ENCODE assay signal across 17 cellular contexts in the genomic region with DNA sequence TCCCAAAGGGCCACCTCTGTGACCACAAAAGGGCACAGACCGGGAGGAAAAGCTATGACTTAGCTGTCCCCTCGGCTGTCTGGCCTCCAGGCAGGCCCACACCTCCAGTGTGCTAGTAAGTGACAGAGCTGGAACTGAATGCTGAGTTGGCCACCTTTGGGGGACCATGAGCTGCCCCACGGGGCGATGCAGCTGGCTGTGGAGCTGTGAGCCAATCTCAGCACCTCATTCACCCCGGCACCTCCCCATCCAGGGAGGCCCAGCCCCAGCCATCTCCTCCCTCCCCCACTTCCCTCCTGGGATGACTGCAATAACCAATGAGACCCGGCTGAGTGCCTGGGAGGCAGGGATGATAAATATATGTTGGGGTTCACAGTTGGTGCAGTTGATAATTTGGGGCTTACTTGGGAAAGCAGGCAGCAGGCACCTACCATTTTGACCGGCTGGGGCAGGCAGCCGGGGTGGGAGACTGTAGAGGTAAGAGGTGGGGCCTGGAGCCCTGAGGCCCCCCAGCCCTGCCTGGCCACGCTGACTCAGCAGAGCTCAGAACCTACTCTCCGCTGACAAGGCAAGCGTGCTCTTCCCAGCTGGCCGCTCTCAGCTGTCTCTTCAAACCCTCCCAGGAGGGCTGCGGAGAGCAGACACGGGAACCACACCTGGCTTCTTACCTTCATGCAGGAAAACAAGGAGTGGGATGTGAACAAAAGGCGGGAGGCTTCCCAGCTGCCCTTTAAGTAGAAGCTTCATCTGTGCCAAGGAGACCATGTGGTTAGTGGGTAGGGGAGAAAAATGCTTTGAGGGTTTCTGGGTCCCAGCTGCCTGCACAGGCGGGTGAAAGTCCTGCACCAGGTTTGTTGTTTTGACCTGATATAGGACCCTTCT. TPM values are rescaled to one million over a fixed set of nuclear protein-coding genes. Genes with fewer than 3 reads are reported as not detected.
DNase-seq lines count a peak whose midpoint lies in the region; TF ChIP-seq lines count a peak whose summit lies in the region.
"Had no signal": no experiment of that assay in that cellular context is flagged by ENCODE, and none has a peak within 500 bp of the region (broad histone marks: within the 10 kb centered on the region; RNA-seq: fewer than 3 reads in every experiment).

No MANE protein-coding gene starts in this region.

- no peak for TF ChIP-seq CTCF in transverse colon (IDR thresholded peaks at IDR 0.05)

- H3K4me1 ChIP-seq in HUES48 (ENCODE audit: control insufficient read depth, insufficient read depth, low read length) (peaks cover 7% of the 10 kb centered on the region; the same call in 1 of the 2 replicates), SJCRH30 (no peaks in the 10 kb centered on the region), transverse colon (no peaks in the 10 kb centered on the region)
- H3K4me1 ChIP-seq: breast epithelium had no signal

- 63% methylated on average over 13 of the region's 16 CpGs; no CpG with 5 or more reads in 1 of the 2 donors for WGBS in transverse colon (ENCODE audit: low coverage in 1 of 2), 2 donors

- no peaks in the 10 kb centered on the region for H3K9me3 ChIP-seq in HUES48 (ENCODE audit: control insufficient read depth, insufficient read depth, low read length)
- H3K9me3 ChIP-seq in SJCRH30 (replicated peaks), result no peaks in the 10 kb centered on the region
- no peaks in the 10 kb centered on the region for H3K9me3 ChIP-seq in transverse colon
- H3K9me3 ChIP-seq: breast epithelium, left lung, neutrophil, thoracic aorta had no signal

- H3K36me3 ChIP-seq in HUES48 (ENCODE audit: control insufficient read depth, insufficient read depth, low read length), result no peaks in the 10 kb centered on the region
- no peaks in the 10 kb centered on the region for H3K36me3 ChIP-seq in SJCRH30
- no peaks in the 10 kb centered on the region for H3K36me3 ChIP-seq in transverse colon
- H3K36me3 ChIP-seq: breast epithelium, left lung, neutrophil, thoracic aorta had no signal

- DNase-seq in NCI-H2107 (lab: John Stamatoyannopoulos, UW) (peak; percentile 93), SJCRH30 (peak; percentile 13 to 17), retina (peak; percentile 45), HCEC 1CT (no peak), epidermal melanocyte (ENCODE audit: insufficient read length, low spot score) (no peak), transverse colon (no peak)
- no peak for DNase-seq in activated CD4-positive, CD25-positive, alpha-beta regulatory T cell (lab: John Stamatoyannopoulos, UW)
- DNase-seq: activated CD8-positive, alpha-beta T cell treated with anti-CD3 and anti-CD28 coated beads for 36 hours; activated effector memory CD4-positive, alpha-beta T cell treated with anti-CD3 and anti-CD28 coated beads, Interleukin-2, amount 50 U/mL, for 16 hours; left lung; PC-9; T-helper 2 cell had no signal

- H3K27me3 ChIP-seq in HUES48 (ENCODE audit: control insufficient read depth, insufficient read depth, low read length) (no peaks in the 10 kb centered on the region), SJCRH30 (no peaks in the 10 kb centered on the region), transverse colon (no peaks in the 10 kb centered on the region)
- H3K27me3 ChIP-seq: breast epithelium had no signal

- no peak overlapping the region for H3K9ac ChIP-seq in HUES48 (ENCODE audit: low read depth, low read length)

- TF ChIP-seq EP300 in transverse colon (IDR thresholded peaks at IDR 0.05; ENCODE audit: low read depth), result no peak

- in situ Hi-C loops in transverse colon (cut with MboI; ENCODE audit: low pct_ligation_motif_present in 1 of 4, low pct_unique_long_range_greater_than_20kb in 1 of 4, low sequenced_read_pairs in 3 of 4), result loop anchor here in 3 of 4 donors (10.0 to 25.0 kb wide), 3 partner anchors 87 to 407 kb away; no protein-coding TSS in a partner anchor

- H3K4me3 ChIP-seq in HUES48 (ENCODE audit: low read depth, low read length), result no peak overlapping the region
- no peak overlapping the region for H3K4me3 ChIP-seq in SJCRH30
- H3K4me3 ChIP-seq in transverse colon, result no peak overlapping the region
- H3K4me3 ChIP-seq: breast epithelium, left lung, PC-9, skin epidermis, thoracic aorta had no signal

- intact Hi-C loops in transverse colon (cut with DNase I; ENCODE audit: low total_unique reads), result loop anchor here (10.0 kb wide), 1 partner anchor 87 kb away; no protein-coding TSS in a partner anchor

- no peak for TF ChIP-seq POLR2A in transverse colon (IDR thresholded peaks at IDR 0.05)

- H3K27ac ChIP-seq in HUES48 (ENCODE audit: low read depth, low read length) (peak overlapping the region; percentile 11), SJCRH30 (no peak overlapping the region), transverse colon (no peak overlapping the region)
- H3K27ac ChIP-seq: breast epithelium, left lung, neutrophil, PC-9, skin epidermis, thoracic aorta had no signal

RNA-seq across cellular contexts. Expression of gene TESC, which starts 12.4 kb away (rescaled TPM):
- total RNA-seq in SJCRH30 (2014; rRNA removed; shearing (Covaris generic)), result 0.10 and 0.61 TPM in 2 replicates
- total RNA-seq in transverse colon, result 1 to 10 TPM in 3 of 4 donors, not detected in 1; 1.6 to 4.9 (median 3.6) TPM
- total RNA-seq: PC-9 had no signal

Comparison
In these comparisons a context has a peak if more than half of its experiments do, and no peak if none do; other contexts are left out.
1. DNase-seq: peak in NCI-H2107 (single experiment), SJCRH30 (2 of 2) and retina (single experiment); none in HCEC 1CT (single experiment), activated CD4-positive, CD25-positive, alpha-beta regulatory T cell (0 of 4), epidermal melanocyte (single experiment) and transverse colon (single experiment).